In genomic region chr15:52796742-52797515, GRCh38 we compare ENCODE assay signal across 37 cellular contexts. TPM values are rescaled to one million over a fixed set of nuclear protein-coding genes. Genes with fewer than 3 reads are reported as not detected.
DNase-seq lines count a peak whose midpoint lies in the region; ATAC-seq and TF ChIP-seq lines count a peak whose summit lies in the region.
"Had no signal": no experiment of that assay in that cellular context is flagged by ENCODE, and none has a peak within 500 bp of the region (broad histone marks: within the 10 kb centered on the region; RNA-seq: fewer than 3 reads in every experiment).

No MANE protein-coding gene starts in this region.

- H3F3A ChIP-seq in neural cell (ENCODE audit: insufficient read depth, low read length, poor library complexity, severe bottlenecking) = no peaks in the 10 kb centered on the region

- no peaks in the 10 kb centered on the region for H3K79me2 ChIP-seq in neural cell (replicated peaks; ENCODE audit: insufficient read depth, low read length)

- TF ChIP-seq EP300 in neural cell (conservative IDR thresholded peaks at IDR 0.05; ENCODE audit: poor library complexity, severe bottlenecking) (no peak), upper lobe of left lung (IDR thresholded peaks at IDR 0.05) (no peak)

- TF ChIP-seq POLR2A in upper lobe of left lung (IDR thresholded peaks at IDR 0.05) = no peak

- ATAC-seq in CD4-positive, alpha-beta T cell (ENCODE audit: poor library complexity) = no peak
- ATAC-seq in WTC11 = no peak
- ATAC-seq in upper lobe of left lung (ENCODE audit: low FRiP score in 2 of 2) = no peak
- ATAC-seq: activated CD4-positive, alpha-beta T cell treated with anti-CD3 and anti-CD28 coated beads for 36 hours; left colon had no signal

- no peak overlapping the region for H3K27ac Mint-ChIP-seq in CD4-positive, alpha-beta T cell
- no peak overlapping the region for H3K27ac Mint-ChIP-seq in WTC11
- H3K27ac Mint-ChIP-seq: activated CD4-positive, alpha-beta T cell treated with anti-CD3 and anti-CD28 coated beads for 36 hours; activated T-cell treated with anti-CD3 and anti-CD28 coated beads, Interleukin-2, amount 50 U/mL, for 24 hours; immature natural killer cell had no signal

- H3K27me3 Mint-ChIP-seq in CD4-positive, alpha-beta T cell = peaks cover 100% of the 10 kb centered on the region
- H3K27me3 Mint-ChIP-seq in WTC11 (ENCODE audit: low read depth) = peaks cover 100% of the 10 kb centered on the region

- WGBS in upper lobe of left lung, 2 donors = 8 to 9% methylated on average over 8 of the region's 8 CpGs

- H4K20me1 ChIP-seq in neural cell (ENCODE audit: insufficient read depth) = no peaks in the 10 kb centered on the region

- H3K36me3 ChIP-seq in neural cell (ENCODE audit: insufficient read depth, low read length) (no peaks in the 10 kb centered on the region), upper lobe of left lung (no peaks in the 10 kb centered on the region)
- H3K36me3 ChIP-seq: BLaER1, neutrophil, prostate gland, sigmoid colon, thyroid gland, vagina had no signal

- no peak for TF ChIP-seq CTCF in CD4-positive, alpha-beta T cell (IDR thresholded peaks at IDR 0.05)
- TF ChIP-seq CTCF in GM13977 (IDR thresholded peaks at IDR 0.05; ENCODE audit: extremely low read depth, insufficient read depth, missing control alignments) (no peak), WTC11 (IDR thresholded peaks at IDR 0.05) (no peak), neural cell (IDR thresholded peaks at IDR 0.05; ENCODE audit: poor library complexity, severe bottlenecking) (no peak), upper lobe of left lung (IDR thresholded peaks at IDR 0.05) (no peak)

- H3K4me1 ChIP-seq in upper lobe of left lung = peaks cover 0 to 20% (median 9%) of the 10 kb centered on the region in 4 donors
- H3K4me1 ChIP-seq: BLaER1, prostate gland had no signal

- H3K27me3 ChIP-seq in CD4-positive, alpha-beta T cell (ENCODE audit: control insufficient read depth, insufficient read depth, low read length) = peaks cover 96% of the 10 kb centered on the region
- H3K27me3 ChIP-seq in neural cell (ENCODE audit: insufficient read depth, low read depth, low read length) (peaks cover 100% of the 10 kb centered on the region), upper lobe of left lung (peaks cover 2 to 70% (median 34%) of the 10 kb centered on the region in 4 donors)

- intact Hi-C loops in CD4-positive, alpha-beta T cell (cut with DNase I, micrococcal nuclease) = no loop called here

- POLR2A ChIA-PET in CD4-positive, alpha-beta T cell (lab: Charles Lee) = no interaction called here
- POLR2A ChIA-PET in WTC11 (lab: Charles Lee) = interaction anchor here (2.7 to 3.0 kb wide), 2 partner anchors 8 to 10 kb away, joined by 14 to 28 read pairs; no protein-coding TSS in a partner anchor

- no peak overlapping the region for H2AFZ ChIP-seq in neural cell (ENCODE audit: low read depth, low read length)
- H2AFZ ChIP-seq: GM23248 had no signal

- H3K27ac ChIP-seq in CD4-positive, alpha-beta T cell (ENCODE audit: low read depth, low read length) = no peak overlapping the region
- H3K27ac ChIP-seq in neural cell (ENCODE audit: low read length) = no peak overlapping the region
- H3K27ac ChIP-seq in upper lobe of left lung = no peak overlapping the region
- H3K27ac ChIP-seq: BLaER1, epithelial cell of prostate, GM23248, neutrophil, prostate gland, sigmoid colon, thyroid gland, vagina had no signal

- no peaks in the 10 kb centered on the region for H3K36me3 Mint-ChIP-seq in CD4-positive, alpha-beta T cell (ENCODE audit: low read depth)
- peaks cover 24% of the 10 kb centered on the region for H3K36me3 Mint-ChIP-seq in WTC11

- no peaks in the 10 kb centered on the region for H3K9me2 ChIP-seq in neural cell (ENCODE audit: insufficient read depth, low read length)

- no peak overlapping the region for H3K4me3 ChIP-seq in neural cell (ENCODE audit: low read length)
- H3K4me3 ChIP-seq in upper lobe of left lung = no peak overlapping the region
- H3K4me3 ChIP-seq: BLaER1, GM23248, prostate gland, sigmoid colon, thyroid gland, vagina had no signal

- peaks cover 45% of the 10 kb centered on the region for H3K4me1 Mint-ChIP-seq in CD4-positive, alpha-beta T cell (ENCODE audit: low read depth)
- H3K4me1 Mint-ChIP-seq in WTC11 = peaks cover 94% of the 10 kb centered on the region

- in situ Hi-C loops in GM13977 (cut with MboI; ENCODE audit: low pct_unique_long_range_greater_than_20kb, low sequenced_read_pairs, unreplicated experiment) = no loop called here

- no peak overlapping the region for H3K9ac ChIP-seq in neural cell (ENCODE audit: low read length)
- H3K9ac ChIP-seq: BLaER1, GM23248 had no signal

- DNase-seq in CD4-positive, alpha-beta T cell = no peak
- DNase-seq in GM13977 (ENCODE audit: low spot score) = peak; percentile 30
- DNase-seq in WTC11 (ENCODE audit: low spot score) = no peak
- no peak for DNase-seq in foreskin melanocyte
- no peak for DNase-seq in upper lobe of left lung
- DNase-seq in occipital lobe (lab: John Stamatoyannopoulos, UW) = no peak
- DNase-seq: activated CD4-positive, alpha-beta T cell treated with anti-CD3 and anti-CD28 coated beads for 36 hours; activated naive CD4-positive, alpha-beta T cell; activated T-cell treated with anti-CD3 and anti-CD28 coated beads, Interleukin-2, amount 50 U/mL, for 24 hours; caudate nucleus; cortex of kidney; DMS53; effector memory CD4-positive, alpha-beta T cell; GM23248; hypothalamus; immature natural killer cell; KBM-7; left colon; mesenchymal stem cell; NCI-H1092 treated with DMSO at 0.1 percent for 48 hours; NCI-H187; NCI-H2171 treated with DMSO at 0.1 percent for 48 hours; NCI-H524; Right ventricle myocardium superior; sigmoid colon; stimulated activated CD4-positive, alpha-beta T cell treated with anti-CD3 and anti-CD28 coated beads, Interleukin-12 subunit alpha, Interleukin-12 subunit beta, amount 100 ng/mL, for 4 hours; stimulated activated CD4-positive, alpha-beta T cell treated with anti-CD3 and anti-CD28 coated beads, Interleukin-4, amount 100 ng/mL, for 1 hour; T-helper 9 cell; thyroid gland had no signal

- CTCF ChIA-PET in CD4-positive, alpha-beta T cell (lab: Charles Lee) = interaction anchor here (1.5 kb wide), 1 partner anchor 12 kb away, joined by 4 read pairs; no protein-coding TSS in a partner anchor
- CTCF ChIA-PET in WTC11 (lab: Charles Lee) = interaction anchor here (1.6 to 5.0 kb wide), 3 partner anchors 8 to 400 kb away, joined by 3 to 104 read pairs (median 9); partner anchors contain the start of gene ONECUT1

- TF ChIP-seq RAD21 in neural cell (conservative IDR thresholded peaks at IDR 0.05) = no peak

- no peaks in the 10 kb centered on the region for H3K9me3 Mint-ChIP-seq in CD4-positive, alpha-beta T cell
- no peaks in the 10 kb centered on the region for H3K9me3 Mint-ChIP-seq in WTC11
- H3K9me3 Mint-ChIP-seq: activated T-cell treated with anti-CD3 and anti-CD28 coated beads, Interleukin-2, amount 50 U/mL, for 24 hours had no signal

- H3K9me3 ChIP-seq in CD4-positive, alpha-beta T cell (ENCODE audit: control insufficient read depth, low read length) = peaks cover 10% of the 10 kb centered on the region
- no peaks in the 10 kb centered on the region for H3K9me3 ChIP-seq in neural cell (ENCODE audit: low read length)
- no peaks in the 10 kb centered on the region for H3K9me3 ChIP-seq in upper lobe of left lung
- H3K9me3 ChIP-seq: neutrophil, prostate gland, sigmoid colon, thyroid gland, vagina had no signal

- H3K4me2 ChIP-seq in neural cell (ENCODE audit: low read length) = no peak overlapping the region
- H3K4me2 ChIP-seq: BLaER1 had no signal

- H3K4me3 Mint-ChIP-seq in CD4-positive, alpha-beta T cell = peak overlapping the region; percentile 3
- peak overlapping the region; percentile 67 for H3K4me3 Mint-ChIP-seq in WTC11
- H3K4me3 Mint-ChIP-seq: activated CD4-positive, alpha-beta T cell treated with anti-CD3 and anti-CD28 coated beads for 36 hours; activated T-cell treated with anti-CD3 and anti-CD28 coated beads, Interleukin-2, amount 50 U/mL, for 24 hours had no signal

TF ChIP-seq in WTC11, 78 proteins besides CTCF, POLR2A, EP300 and RAD21 (continues in another document):
- TF ChIP-seq MLX (CRISPR knock-in tag; IDR thresholded peaks at IDR 0.05) (no peak), ZNF416 (CRISPR knock-in tag; IDR thresholded peaks at IDR 0.05) (no peak), OVOL2 (CRISPR knock-in tag; IDR thresholded peaks at IDR 0.05; ENCODE audit: borderline replicate concordance) (no peak), ZMAT4 (CRISPR knock-in tag; IDR thresholded peaks at IDR 0.05) (no peak)

TF ChIP-seq in neural cell, 6 proteins besides CTCF, POLR2A, EP300 and RAD21 (continues in another document):
- no peak for TF ChIP-seq TAF1 (IDR thresholded peaks at IDR 0.05; ENCODE audit: low read depth)
- TF ChIP-seq POLR2AphosphoS5 (IDR thresholded peaks at IDR 0.05) = no peak
- TF ChIP-seq REST (IDR thresholded peaks at IDR 0.05; ENCODE audit: borderline replicate concordance) = no peak
- no peak for TF ChIP-seq MXI1 (conservative IDR thresholded peaks at IDR 0.05; ENCODE audit: poor library complexity, severe bottlenecking)
- no peak for TF ChIP-seq SMC3 (conservative IDR thresholded peaks at IDR 0.05; ENCODE audit: poor library complexity)

RNA-seq across cellular contexts. Expression of gene ONECUT1, which starts 6.8 kb away (rescaled TPM):
- not detected for total RNA-seq in CD4-positive, alpha-beta T cell
- 33.8 to 39.3 TPM (median 35.9 TPM) in 3 replicates for total RNA-seq in WTC11 (2021)
- polyA plus RNA-seq in neural cell = 1.2 and 3.4 TPM in 2 replicates
- 6.8 and 25.6 TPM in 2 replicates for polyA minus RNA-seq in neural cell
- under 1 TPM in 1 of 6 donors, not detected in 5; 0.17 TPM for total RNA-seq in upper lobe of left lung
- total RNA-seq in occipital lobe = not detected
- total RNA-seq: activated CD4-positive, alpha-beta T cell treated with anti-CD3 and anti-CD28 coated beads for 36 hours; G401; GM23248; left colon; MCF 10A; Right ventricle myocardium superior; thyroid gland; vagina had no signal
- polyA plus RNA-seq: GM23248, immature natural killer cell, sigmoid colon had no signal

Comparison
In these comparisons a context has a peak if more than half of its experiments do, and no peak if none do; other contexts are left out.
1. RNA of gene ONECUT1, which starts 6.8 kb away (total RNA-seq): 33.8 to 39.3 TPM in WTC11; not detected in CD4-positive, alpha-beta T cell, 0.17 TPM in upper lobe of left lung and not detected in occipital lobe (single experiment); every median in the first group is over 10 times any median in the second.